ENCODE assay signal across 1 cellular context in the genomic region with DNA sequence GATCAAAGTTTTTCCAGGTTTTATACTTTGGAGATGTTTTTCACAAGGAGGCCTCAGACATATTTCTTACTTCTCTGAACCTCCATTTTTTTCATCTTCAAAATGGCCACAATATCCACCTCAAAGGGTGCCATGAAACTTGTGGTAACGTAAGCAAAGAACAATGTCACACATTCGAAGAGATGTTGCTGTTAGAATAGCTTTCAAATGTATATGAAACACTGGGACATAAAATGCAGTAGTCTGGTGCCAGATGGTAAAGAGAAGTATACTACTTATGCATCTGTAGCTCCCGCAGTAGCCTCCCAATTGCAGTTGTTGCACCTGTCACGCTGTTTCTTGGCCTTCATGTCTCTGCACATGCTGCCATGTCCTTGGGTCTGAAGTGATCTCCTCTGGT.
TF ChIP-seq lines count a peak whose summit lies in the region.

No MANE protein-coding gene starts in this region.

TF ChIP-seq in SK-N-SH, 30 proteins besides CTCF, POLR2A, EP300 and RAD21 (continued from another document):
- TF ChIP-seq, protein P1, sequence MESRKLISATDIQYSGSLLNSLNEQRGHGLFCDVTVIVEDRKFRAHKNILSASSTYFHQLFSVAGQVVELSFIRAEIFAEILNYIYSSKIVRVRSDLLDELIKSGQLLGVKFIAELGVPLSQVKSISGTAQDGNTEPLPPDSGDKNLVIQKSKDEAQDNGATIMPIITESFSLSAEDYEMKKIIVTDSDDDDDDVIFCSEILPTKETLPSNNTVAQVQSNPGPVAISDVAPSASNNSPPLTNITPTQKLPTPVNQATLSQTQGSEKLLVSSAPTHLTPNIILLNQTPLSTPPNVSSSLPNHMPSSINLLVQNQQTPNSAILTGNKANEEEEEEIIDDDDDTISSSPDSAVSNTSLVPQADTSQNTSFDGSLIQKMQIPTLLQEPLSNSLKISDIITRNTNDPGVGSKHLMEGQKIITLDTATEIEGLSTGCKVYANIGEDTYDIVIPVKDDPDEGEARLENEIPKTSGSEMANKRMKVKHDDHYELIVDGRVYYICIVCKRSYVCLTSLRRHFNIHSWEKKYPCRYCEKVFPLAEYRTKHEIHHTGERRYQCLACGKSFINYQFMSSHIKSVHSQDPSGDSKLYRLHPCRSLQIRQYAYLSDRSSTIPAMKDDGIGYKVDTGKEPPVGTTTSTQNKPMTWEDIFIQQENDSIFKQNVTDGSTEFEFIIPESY (IDR thresholded peaks at IDR 0.05; ENCODE audit: borderline replicate concordance, low read depth) = no peak
- no peak for TF ChIP-seq FOSL2 (IDR thresholded peaks at IDR 0.05; ENCODE audit: borderline replicate concordance, low read depth)
- no peak for TF ChIP-seq YY1 (IDR thresholded peaks at IDR 0.05; ENCODE audit: low read depth)
- no peak for TF ChIP-seq GABPA (IDR thresholded peaks at IDR 0.05; ENCODE audit: low read depth)
- TF ChIP-seq FOXJ3 (CRISPR knock-in tag; IDR thresholded peaks at IDR 0.05) = no peak
- no peak for TF ChIP-seq JUND (IDR thresholded peaks at IDR 0.05)
- no peak for TF ChIP-seq TAF1 (IDR thresholded peaks at IDR 0.05; ENCODE audit: borderline replicate concordance, low read depth, low read length)
- TF ChIP-seq, protein P2, sequence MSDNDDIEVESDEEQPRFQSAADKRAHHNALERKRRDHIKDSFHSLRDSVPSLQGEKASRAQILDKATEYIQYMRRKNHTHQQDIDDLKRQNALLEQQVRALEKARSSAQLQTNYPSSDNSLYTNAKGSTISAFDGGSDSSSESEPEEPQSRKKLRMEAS (IDR thresholded peaks at IDR 0.05; ENCODE audit: low read depth) = no peak
- no peak for TF ChIP-seq NFIC (IDR thresholded peaks at IDR 0.05; ENCODE audit: borderline replicate concordance)
- no peak for TF ChIP-seq NRF1 (IDR thresholded peaks at IDR 0.05; ENCODE audit: low read depth, low read length)
- no peak for TF ChIP-seq CHD2 (IDR thresholded peaks at IDR 0.05; ENCODE audit: low read length, partially characterized antibody)
- TF ChIP-seq TCF12 (IDR thresholded peaks at IDR 0.05) = no peak
- TF ChIP-seq SMC3 (IDR thresholded peaks at IDR 0.05; ENCODE audit: low read depth, low read length) = no peak
- TF ChIP-seq, protein P3, sequence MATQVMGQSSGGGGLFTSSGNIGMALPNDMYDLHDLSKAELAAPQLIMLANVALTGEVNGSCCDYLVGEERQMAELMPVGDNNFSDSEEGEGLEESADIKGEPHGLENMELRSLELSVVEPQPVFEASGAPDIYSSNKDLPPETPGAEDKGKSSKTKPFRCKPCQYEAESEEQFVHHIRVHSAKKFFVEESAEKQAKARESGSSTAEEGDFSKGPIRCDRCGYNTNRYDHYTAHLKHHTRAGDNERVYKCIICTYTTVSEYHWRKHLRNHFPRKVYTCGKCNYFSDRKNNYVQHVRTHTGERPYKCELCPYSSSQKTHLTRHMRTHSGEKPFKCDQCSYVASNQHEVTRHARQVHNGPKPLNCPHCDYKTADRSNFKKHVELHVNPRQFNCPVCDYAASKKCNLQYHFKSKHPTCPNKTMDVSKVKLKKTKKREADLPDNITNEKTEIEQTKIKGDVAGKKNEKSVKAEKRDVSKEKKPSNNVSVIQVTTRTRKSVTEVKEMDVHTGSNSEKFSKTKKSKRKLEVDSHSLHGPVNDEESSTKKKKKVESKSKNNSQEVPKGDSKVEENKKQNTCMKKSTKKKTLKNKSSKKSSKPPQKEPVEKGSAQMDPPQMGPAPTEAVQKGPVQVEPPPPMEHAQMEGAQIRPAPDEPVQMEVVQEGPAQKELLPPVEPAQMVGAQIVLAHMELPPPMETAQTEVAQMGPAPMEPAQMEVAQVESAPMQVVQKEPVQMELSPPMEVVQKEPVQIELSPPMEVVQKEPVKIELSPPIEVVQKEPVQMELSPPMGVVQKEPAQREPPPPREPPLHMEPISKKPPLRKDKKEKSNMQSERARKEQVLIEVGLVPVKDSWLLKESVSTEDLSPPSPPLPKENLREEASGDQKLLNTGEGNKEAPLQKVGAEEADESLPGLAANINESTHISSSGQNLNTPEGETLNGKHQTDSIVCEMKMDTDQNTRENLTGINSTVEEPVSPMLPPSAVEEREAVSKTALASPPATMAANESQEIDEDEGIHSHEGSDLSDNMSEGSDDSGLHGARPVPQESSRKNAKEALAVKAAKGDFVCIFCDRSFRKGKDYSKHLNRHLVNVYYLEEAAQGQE (IDR thresholded peaks at IDR 0.05; ENCODE audit: low read depth, low read length) = no peak
TF ChIP-seq in SK-N-SH: peak in this region for 0.
